Comparison of ENCODE assay signal across 1 cellular context in the genomic region with DNA sequence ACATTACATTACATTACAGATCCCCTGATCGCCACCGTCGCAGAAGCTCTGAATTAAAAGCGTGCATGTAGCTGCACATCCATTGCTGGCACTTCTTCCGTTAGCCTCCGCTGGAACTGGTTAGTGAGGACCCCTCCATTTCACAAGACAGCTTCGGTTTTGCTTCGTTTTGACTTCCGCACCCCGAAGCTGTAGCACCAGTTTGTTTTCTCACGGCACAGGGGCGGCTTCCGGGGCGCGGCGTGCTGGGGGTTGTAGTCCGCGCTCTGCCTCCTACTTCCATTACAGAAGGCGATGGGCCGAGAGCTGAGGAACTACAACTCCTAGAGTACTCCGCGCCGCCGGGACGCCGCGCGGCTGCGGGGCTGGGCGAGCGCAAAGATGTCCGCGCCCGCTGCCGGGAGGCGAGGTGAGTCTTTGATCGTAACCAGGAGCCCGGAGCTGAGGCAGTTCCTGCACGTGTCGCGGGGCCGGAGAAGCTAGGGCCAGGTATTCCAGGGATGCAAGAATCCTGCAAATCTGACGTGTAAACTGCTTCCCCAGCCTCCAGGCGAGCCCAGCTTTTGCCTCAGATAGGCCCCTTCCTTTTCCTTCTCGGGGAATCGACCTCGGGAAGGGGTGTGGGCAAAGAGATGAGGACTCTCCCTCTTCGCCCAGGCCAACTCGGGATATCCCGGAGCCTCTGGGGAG.
TF ChIP-seq lines count a peak whose summit lies in the region.

A gene (plus strand): TSS at position 352 of the 690 bp plus-strand sequence. CDS start 387 bp downstream, outside the sequence.

TF ChIP-seq in HCT116, 20 proteins besides CTCF, POLR2A, EP300 and RAD21 (continued from another document):
- TF ChIP-seq, protein P1, sequence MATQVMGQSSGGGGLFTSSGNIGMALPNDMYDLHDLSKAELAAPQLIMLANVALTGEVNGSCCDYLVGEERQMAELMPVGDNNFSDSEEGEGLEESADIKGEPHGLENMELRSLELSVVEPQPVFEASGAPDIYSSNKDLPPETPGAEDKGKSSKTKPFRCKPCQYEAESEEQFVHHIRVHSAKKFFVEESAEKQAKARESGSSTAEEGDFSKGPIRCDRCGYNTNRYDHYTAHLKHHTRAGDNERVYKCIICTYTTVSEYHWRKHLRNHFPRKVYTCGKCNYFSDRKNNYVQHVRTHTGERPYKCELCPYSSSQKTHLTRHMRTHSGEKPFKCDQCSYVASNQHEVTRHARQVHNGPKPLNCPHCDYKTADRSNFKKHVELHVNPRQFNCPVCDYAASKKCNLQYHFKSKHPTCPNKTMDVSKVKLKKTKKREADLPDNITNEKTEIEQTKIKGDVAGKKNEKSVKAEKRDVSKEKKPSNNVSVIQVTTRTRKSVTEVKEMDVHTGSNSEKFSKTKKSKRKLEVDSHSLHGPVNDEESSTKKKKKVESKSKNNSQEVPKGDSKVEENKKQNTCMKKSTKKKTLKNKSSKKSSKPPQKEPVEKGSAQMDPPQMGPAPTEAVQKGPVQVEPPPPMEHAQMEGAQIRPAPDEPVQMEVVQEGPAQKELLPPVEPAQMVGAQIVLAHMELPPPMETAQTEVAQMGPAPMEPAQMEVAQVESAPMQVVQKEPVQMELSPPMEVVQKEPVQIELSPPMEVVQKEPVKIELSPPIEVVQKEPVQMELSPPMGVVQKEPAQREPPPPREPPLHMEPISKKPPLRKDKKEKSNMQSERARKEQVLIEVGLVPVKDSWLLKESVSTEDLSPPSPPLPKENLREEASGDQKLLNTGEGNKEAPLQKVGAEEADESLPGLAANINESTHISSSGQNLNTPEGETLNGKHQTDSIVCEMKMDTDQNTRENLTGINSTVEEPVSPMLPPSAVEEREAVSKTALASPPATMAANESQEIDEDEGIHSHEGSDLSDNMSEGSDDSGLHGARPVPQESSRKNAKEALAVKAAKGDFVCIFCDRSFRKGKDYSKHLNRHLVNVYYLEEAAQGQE (IDR thresholded peaks at IDR 0.05; ENCODE audit: low read depth), result no peak
- no peak for TF ChIP-seq FOSL1 (IDR thresholded peaks at IDR 0.05; ENCODE audit: low read depth)
- peak; percentile 86; the same call in 1 of the 2 replicates for TF ChIP-seq ZFX (IDR thresholded peaks at IDR 0.05)
- TF ChIP-seq EZH2 (IDR thresholded peaks at IDR 0.05), result no peak
- peak; percentile 86 for TF ChIP-seq YY1 (IDR thresholded peaks at IDR 0.05; ENCODE audit: extremely low read depth, insufficient replicate concordance, low read depth, low read length)
- TF ChIP-seq, protein P2, sequence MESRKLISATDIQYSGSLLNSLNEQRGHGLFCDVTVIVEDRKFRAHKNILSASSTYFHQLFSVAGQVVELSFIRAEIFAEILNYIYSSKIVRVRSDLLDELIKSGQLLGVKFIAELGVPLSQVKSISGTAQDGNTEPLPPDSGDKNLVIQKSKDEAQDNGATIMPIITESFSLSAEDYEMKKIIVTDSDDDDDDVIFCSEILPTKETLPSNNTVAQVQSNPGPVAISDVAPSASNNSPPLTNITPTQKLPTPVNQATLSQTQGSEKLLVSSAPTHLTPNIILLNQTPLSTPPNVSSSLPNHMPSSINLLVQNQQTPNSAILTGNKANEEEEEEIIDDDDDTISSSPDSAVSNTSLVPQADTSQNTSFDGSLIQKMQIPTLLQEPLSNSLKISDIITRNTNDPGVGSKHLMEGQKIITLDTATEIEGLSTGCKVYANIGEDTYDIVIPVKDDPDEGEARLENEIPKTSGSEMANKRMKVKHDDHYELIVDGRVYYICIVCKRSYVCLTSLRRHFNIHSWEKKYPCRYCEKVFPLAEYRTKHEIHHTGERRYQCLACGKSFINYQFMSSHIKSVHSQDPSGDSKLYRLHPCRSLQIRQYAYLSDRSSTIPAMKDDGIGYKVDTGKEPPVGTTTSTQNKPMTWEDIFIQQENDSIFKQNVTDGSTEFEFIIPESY (IDR thresholded peaks at IDR 0.05; ENCODE audit: extremely low read depth, insufficient replicate concordance, low read length), result peak; percentile 43
- TF ChIP-seq TCF7L2 (IDR thresholded peaks at IDR 0.05; ENCODE audit: borderline replicate concordance, extremely low read depth, insufficient read depth, insufficient read length), result peak; percentile 93
